ENCODE assay signal across 22 cellular contexts in the genomic region with DNA sequence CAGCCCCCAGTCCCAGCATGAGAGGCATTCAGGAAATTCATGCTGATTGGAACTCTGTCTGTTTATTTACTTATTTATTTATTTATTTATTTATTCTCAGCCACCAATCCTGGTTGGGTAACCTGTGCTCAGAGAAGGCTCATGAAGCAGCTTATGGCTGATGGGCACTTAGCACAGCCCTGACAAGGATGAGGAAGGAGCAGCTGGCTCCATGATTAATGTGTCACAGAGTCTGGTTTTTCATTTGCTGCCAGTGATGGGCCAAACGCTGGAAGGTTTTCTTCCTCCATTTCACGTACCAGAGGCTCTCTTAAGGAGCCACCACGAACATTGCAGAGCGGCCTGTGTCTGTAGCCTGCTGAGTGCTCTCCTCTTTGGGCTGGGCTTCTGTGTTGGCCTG. TPM values are rescaled to one million over a fixed set of nuclear protein-coding genes. Genes with fewer than 3 reads are reported as not detected.
DNase-seq lines count a peak whose midpoint lies in the region; ATAC-seq and TF ChIP-seq lines count a peak whose summit lies in the region.
"Had no signal": no experiment of that assay in that cellular context is flagged by ENCODE, and none has a peak within 500 bp of the region (broad histone marks: within the 10 kb centered on the region; RNA-seq: fewer than 3 reads in every experiment).

No MANE protein-coding gene starts in this region.

- H3K79me2 ChIP-seq in Karpas-422 (ENCODE audit: low read length), result no peaks in the 10 kb centered on the region

- 89% methylated on average over 4 of the region's 4 CpGs for WGBS in right cardiac atrium

- H3K27me3 ChIP-seq in Karpas-422 (ENCODE audit: low read length) (no peaks in the 10 kb centered on the region), A673 (replicated peaks; ENCODE audit: insufficient read depth, low read depth, low read length, poor library complexity) (no peaks in the 10 kb centered on the region), right cardiac atrium (ENCODE audit: control insufficient read depth, insufficient read depth) (no peaks in the 10 kb centered on the region)

- H3K9ac ChIP-seq in Karpas-422 (ENCODE audit: low read length), result no peak overlapping the region

- H3K27ac ChIP-seq in Karpas-422 (ENCODE audit: low read length) (no peak overlapping the region), A673 (ENCODE audit: low read depth, low read length, poor library complexity, severe bottlenecking) (no peak overlapping the region), right cardiac atrium (ENCODE audit: low read length) (no peak overlapping the region)
- H3K27ac ChIP-seq: 22Rv1, A549 had no signal

- no peak for ATAC-seq in right cardiac atrium
- ATAC-seq: A549 had no signal

- H3K4me1 ChIP-seq in Karpas-422 (ENCODE audit: low read length) (peaks cover 22% of the 10 kb centered on the region), A673 (ENCODE audit: insufficient read depth, low read length, poor library complexity, severe bottlenecking) (peaks cover 5% of the 10 kb centered on the region), right cardiac atrium (ENCODE audit: control insufficient read depth, insufficient read depth, low read length) (no peaks in the 10 kb centered on the region)
- H3K4me1 ChIP-seq: A549 had no signal

- H4K20me1 ChIP-seq in Karpas-422 (ENCODE audit: insufficient read depth, low read depth, low read length), result no peaks in the 10 kb centered on the region

- no TSS peak for BruUV-seq in A673 (replicated peaks; lab: Mats Ljungman, UMichigan)

- DNase-seq in DMS 273 (lab: John Stamatoyannopoulos, UW; ENCODE audit: unreplicated experiment) (peak; percentile 10), DMS 273 treated with DMSO at 0.1 percent for 48 hours (lab: John Stamatoyannopoulos, UW) (no peak), Karpas-422 (no peak), NCI-H82 treated with DMSO at 0.1 percent for 48 hours (lab: John Stamatoyannopoulos, UW; ENCODE audit: unreplicated experiment) (peak; percentile 16), myocyte (ENCODE audit: low read depth) (peak; percentile 24), T-helper 9 cell (no peak), A673 (ENCODE audit: low spot score) (no peak), right cardiac atrium (no peak)
- DNase-seq: C1 segment of cervical spinal cord; CD4-positive, CD25-positive, alpha-beta regulatory T cell; CD8-positive, alpha-beta memory T cell; COR-L47; DMS153; DMS79; GDM1; GOT3; H9 had no signal

- no peak overlapping the region for H3K4me2 ChIP-seq in Karpas-422 (ENCODE audit: low read depth, low read length, poor library complexity, severe bottlenecking)
- H3K4me2 ChIP-seq: A549 had no signal

- 0 out of 2 replicates have a peak overlapping the region, but pooled peaks have one; percentile 38 for H2AFZ ChIP-seq in Karpas-422 (ENCODE audit: low read length)

- POLR2A ChIA-PET in A673 (lab: Charles Lee; ENCODE audit: low non-redundant PET), result no interaction called here

- no peaks in the 10 kb centered on the region for H3K9me2 ChIP-seq in Karpas-422 (replicated peaks; ENCODE audit: insufficient read depth, low read length)

- H3K4me3 ChIP-seq in Karpas-422 (ENCODE audit: low read length), result no peak overlapping the region
- no peak overlapping the region for H3K4me3 ChIP-seq in A673 (ENCODE audit: low read depth, low read length, poor library complexity, severe bottlenecking)
- H3K4me3 ChIP-seq in right cardiac atrium (ENCODE audit: low read length), result no peak overlapping the region
- H3K4me3 ChIP-seq: A549 had no signal

- no peak for TF ChIP-seq CTCF in A673 (conservative IDR thresholded peaks at IDR 0.05; ENCODE audit: low read depth, low read length)

- H3K9me3 ChIP-seq in Karpas-422 (ENCODE audit: low read length) (no peaks in the 10 kb centered on the region), A673 (ENCODE audit: low read depth, low read length, poor library complexity, severe bottlenecking) (no peaks in the 10 kb centered on the region), right cardiac atrium (ENCODE audit: control insufficient read depth, low read length) (no peaks in the 10 kb centered on the region)
- H3K9me3 ChIP-seq: A549 had no signal

- CTCF ChIA-PET in A673 (lab: Charles Lee), result interaction anchor here (1.0 kb wide), 1 partner anchor 69 kb away, joined by 3 read pairs; no protein-coding TSS in a partner anchor

- intact Hi-C loops in A673 (cut with micrococcal nuclease; ENCODE audit: unreplicated experiment), result loop anchor here (2.0 to 10.0 kb wide), 4 partner anchors 265 to 531 kb away; no protein-coding TSS in a partner anchor
- intact Hi-C loops in right cardiac atrium (cut with DNase I), result loop anchor here (5.0 to 10.0 kb wide), 4 partner anchors 297 to 527 kb away; no protein-coding TSS in a partner anchor

- H3K36me3 ChIP-seq in Karpas-422 (ENCODE audit: insufficient read depth, low read length) (no peaks in the 10 kb centered on the region), A673 (ENCODE audit: insufficient read depth, low read length, poor library complexity, severe bottlenecking) (no peaks in the 10 kb centered on the region)

RNA-seq across cellular contexts. Expression of a gene that starts 28.3 kb away (rescaled TPM):
- 1.5 and 2.5 TPM in 2 replicates for total RNA-seq in Karpas-422 (2014; rRNA removed; shearing (Covaris generic); ENCODE audit: low replicate concordance)
- total RNA-seq in myocyte, result 8.8 and 18.0 TPM in 2 replicates
- polyA plus RNA-seq in myocyte (2012), result 8.2 TPM
- total RNA-seq in A673 (2021), result 12.7 and 15.8 TPM in 2 replicates
- total RNA-seq in right cardiac atrium, result 1 to 10 TPM; 3.0 to 4.3 (median 3.5) TPM
- polyA plus RNA-seq in right cardiac atrium, result 1.3 TPM
- total RNA-seq: CD4-positive, CD25-positive, alpha-beta regulatory T cell; CD8-positive, alpha-beta memory T cell; HT-29 had no signal
- polyA plus RNA-seq: CD4-positive, CD25-positive, alpha-beta regulatory T cell; CD8-positive, alpha-beta memory T cell had no signal

RNA-seq across cellular contexts. Expression of a gene that starts 33.9 kb away (rescaled TPM):
- not detected in 2 replicates for total RNA-seq in Karpas-422 (2014; rRNA removed; shearing (Covaris generic); ENCODE audit: low replicate concordance)
- not detected in 2 replicates for total RNA-seq in myocyte
- not detected for polyA plus RNA-seq in myocyte (2012)
- not detected in 2 replicates for total RNA-seq in A673 (2021)
- total RNA-seq in right cardiac atrium, result not detected
- not detected for polyA plus RNA-seq in right cardiac atrium
- total RNA-seq: CD4-positive, CD25-positive, alpha-beta regulatory T cell; CD8-positive, alpha-beta memory T cell; Daoy; H9; HT-29 had no signal
- polyA plus RNA-seq: A549; AG04450; CD4-positive, CD25-positive, alpha-beta regulatory T cell; CD8-positive, alpha-beta memory T cell had no signal

Comparison
In these comparisons a context has a peak if more than half of its experiments do, and no peak if none do; other contexts are left out.
1. DNase-seq: peak in DMS 273 (single experiment), NCI-H82 treated with DMSO at 0.1 percent for 48 hours (single experiment) and myocyte (single experiment); none in DMS 273 treated with DMSO at 0.1 percent for 48 hours (single experiment), Karpas-422 (single experiment), T-helper 9 cell (single experiment), A673 (single experiment) and right cardiac atrium (0 of 3).